24 cellular contexts compared by ENCODE assay signal in the genomic region with DNA sequence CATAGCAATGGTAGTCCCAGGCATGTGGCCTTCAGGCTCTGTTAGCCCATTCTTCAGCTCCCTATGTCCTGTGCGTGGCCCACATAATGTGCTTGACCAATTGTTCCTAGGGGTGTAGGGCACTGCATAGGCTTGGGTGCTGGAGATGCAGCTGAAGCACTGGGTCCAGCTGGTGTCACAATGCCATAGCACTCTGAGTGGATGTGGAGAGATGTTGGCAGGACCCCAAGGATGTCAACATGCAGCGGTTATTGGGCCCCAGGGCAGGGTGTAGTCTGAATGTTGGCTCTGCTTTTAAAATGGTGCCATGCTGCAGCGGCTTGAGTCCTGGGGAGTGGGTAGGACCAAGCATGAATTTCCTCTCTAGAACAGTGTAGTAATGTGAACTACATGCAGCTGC.
A peak's percentile ranks its signal among the peaks of the same experiment; 100 is the strongest.
DNase-seq lines count a peak whose midpoint lies in the region; ATAC-seq and TF ChIP-seq lines count a peak whose summit lies in the region.
"Had no signal": no experiment of that assay in that cellular context is flagged by ENCODE, and none has a peak within 500 bp of the region (broad histone marks: within the 10 kb centered on the region; RNA-seq: fewer than 3 reads in every experiment).

No MANE protein-coding gene starts in this region.

- intact Hi-C loops in A673 (cut with micrococcal nuclease; ENCODE audit: unreplicated experiment): no loop called here

- ATAC-seq in left lobe of liver: peak; percentile 51
- ATAC-seq: HCT116, T-helper 17 cell had no signal

- H3K27me3 ChIP-seq in A673 (replicated peaks; ENCODE audit: insufficient read depth, low read depth, low read length, poor library complexity): no peaks in the 10 kb centered on the region

- H3K4me3 ChIP-seq in A673 (ENCODE audit: low read depth, low read length, poor library complexity, severe bottlenecking): no peak overlapping the region
- H3K4me3 ChIP-seq: SK-N-MC had no signal

- peak overlapping the region; percentile 41 for H3K27ac ChIP-seq in A673 (ENCODE audit: low read depth, low read length, poor library complexity, severe bottlenecking)
- H3K27ac ChIP-seq: C4-2B, SK-N-MC had no signal

- no TSS peak for BruUV-seq in A673 (replicated peaks; lab: Mats Ljungman, UMichigan)

- TF ChIP-seq CTCF in A673 (conservative IDR thresholded peaks at IDR 0.05; ENCODE audit: low read depth, low read length): no peak

- peaks cover 12% of the 10 kb centered on the region for H3K36me3 ChIP-seq in A673 (ENCODE audit: insufficient read depth, low read length, poor library complexity, severe bottlenecking)

- POLR2A ChIA-PET in A673 (lab: Charles Lee; ENCODE audit: low non-redundant PET): no interaction called here

- CTCF ChIA-PET in A673 (lab: Charles Lee): no interaction called here

- DNase-seq in DMS53 (lab: John Stamatoyannopoulos, UW): peak; percentile 21
- no peak for DNase-seq in DMS53 treated with DMSO at 0.1 percent for 48 hours (lab: John Stamatoyannopoulos, UW; ENCODE audit: unreplicated experiment)
- no peak for DNase-seq in A673 (ENCODE audit: low spot score)
- DNase-seq in NCI-H146 treated with DMSO at 0.1 percent for 48 hours (lab: John Stamatoyannopoulos, UW; ENCODE audit: unreplicated experiment): peak; percentile 31
- no peak for DNase-seq in left lobe of liver (ENCODE audit: low spot score)
- no peak for DNase-seq in putamen (ENCODE audit: low spot score)
- no peak for DNase-seq in hypothalamus (lab: John Stamatoyannopoulos, UW)
- DNase-seq in NCI-H2107 (lab: John Stamatoyannopoulos, UW): no peak
- DNase-seq: 8988T; AML-193; CD8-positive, alpha-beta memory T cell; DND-41; GOT3; KBM-7; NCI-H1105; NCI-H1694; NCI-H2227 treated with DMSO at 0.1 percent for 48 hours; NCI-H524; Right ventricle myocardium superior; SW 1271; T-helper 17 cell had no signal

- peaks cover 72% of the 10 kb centered on the region for H3K4me1 ChIP-seq in A673 (ENCODE audit: insufficient read depth, low read length, poor library complexity, severe bottlenecking)

- peaks cover 12% of the 10 kb centered on the region for H3K9me3 ChIP-seq in A673 (ENCODE audit: low read depth, low read length, poor library complexity, severe bottlenecking)

Comparison
In these comparisons a context has a peak if more than half of its experiments do, and no peak if none do; other contexts are left out.
1. DNase-seq: peak in DMS53 (single experiment) and NCI-H146 treated with DMSO at 0.1 percent for 48 hours (single experiment); none in DMS53 treated with DMSO at 0.1 percent for 48 hours (single experiment), A673 (single experiment), left lobe of liver (single experiment), putamen (single experiment), hypothalamus (0 of 51) and NCI-H2107 (single experiment).